ENCODE assay signal across 8 cellular contexts in the genomic region with DNA sequence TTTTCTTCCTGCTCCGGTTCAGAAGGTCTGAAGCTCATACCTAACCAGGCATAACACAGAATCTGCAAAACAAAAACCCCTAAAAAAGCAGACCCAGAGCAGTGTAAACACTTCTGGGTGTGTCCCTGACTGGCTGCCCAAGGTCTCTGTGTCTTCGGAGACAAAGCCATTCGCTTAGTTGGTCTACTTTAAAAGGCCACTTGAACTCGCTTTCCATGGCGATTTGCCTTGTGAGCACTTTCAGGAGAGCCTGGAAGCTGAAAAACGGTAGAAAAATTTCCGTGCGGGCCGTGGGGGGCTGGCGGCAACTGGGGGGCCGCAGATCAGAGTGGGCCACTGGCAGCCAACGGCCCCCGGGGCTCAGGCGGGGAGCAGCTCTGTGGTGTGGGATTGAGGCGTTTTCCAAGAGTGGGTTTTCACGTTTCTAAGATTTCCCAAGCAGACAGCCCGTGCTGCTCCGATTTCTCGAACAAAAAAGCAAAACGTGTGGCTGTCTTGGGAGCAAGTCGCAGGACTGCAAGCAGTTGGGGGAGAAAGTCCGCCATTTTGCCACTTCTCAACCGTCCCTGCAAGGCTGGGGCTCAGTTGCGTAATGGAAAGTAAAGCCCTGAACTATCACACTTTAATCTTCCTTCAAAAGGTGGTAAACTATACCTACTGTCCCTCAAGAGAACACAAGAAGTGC. TPM values are rescaled to one million over a fixed set of nuclear protein-coding genes. Genes with fewer than 3 reads are reported as not detected.
DNase-seq lines count a peak whose midpoint lies in the region; ATAC-seq lines count a peak whose summit lies in the region.

No MANE protein-coding gene starts in this region.

- DNase-seq in GF-D8 (lab: John Stamatoyannopoulos, UW) (peak; percentile 52), NCI-H146 (lab: John Stamatoyannopoulos, UW) (peak; percentile 73), superior temporal gyrus (ENCODE audit: extremely low spot score) (peak; percentile 89)
- DNase-seq in activated CD4-positive, alpha-beta T cell treated with anti-CD3 and anti-CD28 coated beads for 1 hour: peak; percentile 57

- peak overlapping the region; percentile 88 for H3K4me3 ChIP-seq in ectodermal cell (ENCODE audit: insufficient read depth, low read depth, low read length)
- H3K4me3 ChIP-seq in mucosa of rectum (ENCODE audit: low read length in 2 of 2): peak overlapping the region; percentile 97 to 100

- no peaks in the 10 kb centered on the region for H3K27me3 ChIP-seq in ectodermal cell (ENCODE audit: control insufficient read depth, insufficient read depth, low read length, poor library complexity, severe bottlenecking)
- H3K27me3 ChIP-seq in mucosa of rectum (ENCODE audit: control insufficient read depth in 2 of 2, insufficient read depth in 2 of 2, low read length in 2 of 2): no peaks in the 10 kb centered on the region

- H3K36me3 ChIP-seq in ectodermal cell (ENCODE audit: control insufficient read depth, insufficient read depth, low read length): peaks cover 28% of the 10 kb centered on the region
- H3K36me3 ChIP-seq in mucosa of rectum (ENCODE audit: control insufficient read depth in 2 of 2, insufficient read depth in 2 of 2, low read length in 2 of 2): peaks cover 26 to 31% of the 10 kb centered on the region in 2 donors

- 4 to 7% methylated on average over 24 of the region's 24 CpGs for WGBS in ectodermal cell, 2 experiments

- H3K9ac ChIP-seq in mucosa of rectum (ENCODE audit: low read depth in 1 of 2, low read length in 2 of 2): peak overlapping the region; percentile 98 to 100

- ATAC-seq in HG03025 (IDR thresholded peaks at IDR 0.05; ENCODE audit: low FRiP score, unreplicated experiment) (no peak), HG03135 (IDR thresholded peaks at IDR 0.05; ENCODE audit: unreplicated experiment) (no peak)

- H3K27ac ChIP-seq in ectodermal cell (ENCODE audit: insufficient read depth, low read depth, low read length, poor library complexity, severe bottlenecking) (peak overlapping the region; percentile 98), mucosa of rectum (ENCODE audit: low read depth in 2 of 2, low read length in 2 of 2) (peak overlapping the region; percentile 100)

- H3K4me1 ChIP-seq in ectodermal cell (ENCODE audit: control insufficient read depth, insufficient read depth, low read length) (peaks cover 11% of the 10 kb centered on the region), mucosa of rectum (ENCODE audit: control insufficient read depth in 2 of 2, insufficient read depth in 2 of 2, low read length in 2 of 2) (peaks cover 23 to 31% of the 10 kb centered on the region in 2 donors)

- H3K9me3 ChIP-seq in ectodermal cell (ENCODE audit: control insufficient read depth, low read length) (no peaks in the 10 kb centered on the region), mucosa of rectum (ENCODE audit: control insufficient read depth in 2 of 2, low read length in 2 of 2) (peaks cover 0 to 2% of the 10 kb centered on the region in 2 donors)

RNA-seq across cellular contexts. Expression of a gene that starts 0.7 kb away (rescaled TPM):
- 2,593 TPM for polyA plus RNA-seq in ectodermal cell (2013, experiment 1 of 4)
- 2,616 TPM for polyA plus RNA-seq in ectodermal cell (2013, experiment 2 of 4)
- 1,460 TPM for polyA plus RNA-seq in ectodermal cell (2013, experiment 3 of 4)
- polyA plus RNA-seq in ectodermal cell (2013, experiment 4 of 4): 1,510 TPM

RNA-seq across cellular contexts. Expression of a gene that starts 26.7 kb away (rescaled TPM):
- 52.2 TPM for polyA plus RNA-seq in ectodermal cell (2013, experiment 1 of 4)
- 49.6 TPM for polyA plus RNA-seq in ectodermal cell (2013, experiment 2 of 4)
- 46.2 TPM for polyA plus RNA-seq in ectodermal cell (2013, experiment 3 of 4)
- polyA plus RNA-seq in ectodermal cell (2013, experiment 4 of 4): 55.4 TPM

RNA-seq across cellular contexts. Expression of a gene that starts 60.0 kb away (rescaled TPM):
- 9.3 TPM for polyA plus RNA-seq in ectodermal cell (2013, experiment 1 of 4)
- polyA plus RNA-seq in ectodermal cell (2013, experiment 2 of 4): 11.2 TPM
- polyA plus RNA-seq in ectodermal cell (2013, experiment 3 of 4): 15.5 TPM
- 13.8 TPM for polyA plus RNA-seq in ectodermal cell (2013, experiment 4 of 4)
